Comparison of ENCODE assay signal across 8 cellular contexts in the genomic region with DNA sequence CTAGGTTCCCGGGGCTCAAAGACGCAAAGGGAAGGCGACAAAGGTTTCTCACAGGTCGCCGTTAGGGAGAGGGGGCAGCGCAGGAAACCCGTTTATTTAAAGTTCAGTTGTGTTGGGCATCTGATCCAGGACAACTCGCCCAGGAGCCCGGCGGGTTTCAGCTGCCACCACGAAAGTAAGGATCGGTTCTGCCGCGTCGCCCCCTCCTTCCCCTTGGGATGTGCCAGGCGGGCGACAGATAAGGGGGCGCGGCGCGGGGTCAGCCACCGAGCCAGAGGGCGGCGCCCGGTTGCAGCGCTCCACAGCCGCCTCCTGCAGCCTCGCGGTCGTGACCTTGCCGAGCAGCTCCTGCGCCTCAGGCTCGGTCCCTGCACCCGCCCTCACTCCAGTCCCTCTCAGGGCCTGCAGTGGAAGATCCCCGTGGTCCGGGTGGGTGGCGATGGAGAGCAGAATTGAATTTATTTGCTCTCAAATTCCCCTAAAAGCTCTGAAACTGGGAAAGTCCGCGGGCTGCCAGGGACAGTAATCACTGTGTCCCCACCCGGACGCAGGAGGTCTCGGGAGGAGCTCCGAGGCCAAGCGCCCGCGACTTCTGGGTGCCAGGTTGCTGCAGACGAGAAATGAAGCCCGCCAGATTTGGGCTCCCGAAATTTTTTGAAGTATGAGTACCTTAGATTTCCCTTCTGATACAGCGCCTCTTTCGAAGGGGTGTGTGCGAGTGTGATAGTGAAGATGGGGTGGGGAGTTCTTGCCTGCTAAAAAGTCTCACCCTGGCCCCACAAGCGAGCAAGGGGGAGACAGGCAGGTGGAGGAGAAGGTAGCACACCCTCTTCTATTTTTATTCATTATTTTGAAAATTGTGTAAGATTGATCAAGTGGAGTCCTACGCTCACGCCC. TPM values are rescaled to one million over a fixed set of nuclear protein-coding genes. Genes with fewer than 3 reads are reported as not detected.
DNase-seq lines count a peak whose midpoint lies in the region; ATAC-seq, FAIRE-seq and TF ChIP-seq lines count a peak whose summit lies in the region.

No MANE protein-coding gene starts in this region.

- H3K9me3 ChIP-seq in heart right ventricle, result no peaks in the 10 kb centered on the region

- peaks cover 19% of the 10 kb centered on the region; the same call in 1 of the 2 replicates for H3F3A ChIP-seq in GM23338 (replicated peaks; ENCODE audit: low read depth)

- H3K36me3 ChIP-seq in GM23338 (ENCODE audit: insufficient read depth), result no peaks in the 10 kb centered on the region
- no peaks in the 10 kb centered on the region for H3K36me3 ChIP-seq in heart right ventricle

- peaks cover 72% of the 10 kb centered on the region for H3K27me3 Mint-ChIP-seq in GM23338 (ENCODE audit: insufficient read depth, low read depth, poor library complexity)
- peaks cover 62% of the 10 kb centered on the region for H3K27me3 Mint-ChIP-seq in activated T-cell treated with anti-CD3 and anti-CD28 coated beads, Interleukin-2, amount 50 U/mL, for 4 hours (ENCODE audit: low read depth)

- H3K27me3 ChIP-seq in GM23338 (ENCODE audit: insufficient read depth), result peaks cover 74% of the 10 kb centered on the region
- peaks cover 0 to 40% (median 0%) of the 10 kb centered on the region in 7 donors for H3K27me3 ChIP-seq in heart right ventricle

- WGBS in heart right ventricle, 2 donors, result 9% methylated on average over 55 of the region's 55 CpGs

- no peaks in the 10 kb centered on the region for H3K79me2 ChIP-seq in GM23338 (replicated peaks; ENCODE audit: insufficient read depth)

- 0 out of 2 replicates have a peak, but pooled peaks cover 3% of the 10 kb centered on the region for H4K20me1 ChIP-seq in GM23338 (replicated peaks; ENCODE audit: insufficient read depth)

- H3K27ac ChIP-seq in GM23338 (ENCODE audit: low read depth) (no peak overlapping the region), heart right ventricle (peak overlapping the region; percentile 92 to 100 (median 98))

- no peak for FAIRE-seq in urothelium cell line (lab: Jason Lieb, UNC)

- H3K4me1 ChIP-seq in GM23338 (ENCODE audit: insufficient read depth) (peaks cover 67% of the 10 kb centered on the region), heart right ventricle (peaks cover 8 to 71% (median 54%) of the 10 kb centered on the region in 9 donors)

- H2AFZ ChIP-seq in GM23338, result peak overlapping the region; percentile 30; the same call in 1 of the 2 replicates

- DNase-seq in GM23338 (ENCODE audit: low spot score) (peak; percentile 58), heart right ventricle (peak; percentile 51 to 77), posterior vena cava (ENCODE audit: low spot score) (peak; percentile 89), urothelium cell line (ENCODE audit: low spot score) (no peak), 8988T (no peak)
- no peak for DNase-seq in activated T-cell treated with anti-CD3 and anti-CD28 coated beads, Interleukin-2, amount 50 U/mL, for 4 hours

- peak overlapping the region; percentile 76 for H3K4me3 Mint-ChIP-seq in GM23338
- H3K4me3 Mint-ChIP-seq in activated T-cell treated with anti-CD3 and anti-CD28 coated beads, Interleukin-2, amount 50 U/mL, for 4 hours, result peak overlapping the region; percentile 79

- H3K9me3 Mint-ChIP-seq in GM23338, result no peaks in the 10 kb centered on the region
- H3K9me3 Mint-ChIP-seq in activated T-cell treated with anti-CD3 and anti-CD28 coated beads, Interleukin-2, amount 50 U/mL, for 4 hours, result no peaks in the 10 kb centered on the region

- no peak; a peak in 1 of 4 replicates for TF ChIP-seq CTCF in GM23338 (conservative IDR thresholded peaks at IDR 0.05; ENCODE audit: low read depth in 2 of 2)
- peak in 4 of 9 donors; percentile 17 to 46 (median 43) for TF ChIP-seq CTCF in heart right ventricle (IDR thresholded peaks at IDR 0.05)

- intact Hi-C loops in heart right ventricle (cut with DNase I), result loop anchor here in 9 of 10 donors (2.0 to 10.0 kb wide), 20 partner anchors 25 to 798 kb away; no protein-coding TSS in a partner anchor
- intact Hi-C loops in posterior vena cava (cut with DNase I), result loop anchor here (5.0 to 10.0 kb wide), 8 partner anchors 33 to 591 kb away; no protein-coding TSS in a partner anchor

- peak overlapping the region; percentile 83 for H3K4me3 ChIP-seq in GM23338
- peak overlapping the region in 9 of 10 donors; percentile 37 to 73 (median 56) for H3K4me3 ChIP-seq in heart right ventricle

- H3K9me2 ChIP-seq in GM23338 (ENCODE audit: insufficient read depth), result no peaks in the 10 kb centered on the region

- peaks cover 63% of the 10 kb centered on the region for H3K4me1 Mint-ChIP-seq in GM23338
- peaks cover 39% of the 10 kb centered on the region for H3K4me1 Mint-ChIP-seq in activated T-cell treated with anti-CD3 and anti-CD28 coated beads, Interleukin-2, amount 50 U/mL, for 4 hours (ENCODE audit: low read depth)

- ATAC-seq in GM23338 (peak; percentile 18), heart right ventricle (peak; percentile 10 to 53 (median 35)), HG03439 (IDR thresholded peaks at IDR 0.05; ENCODE audit: unreplicated experiment) (no peak), HG03135 (IDR thresholded peaks at IDR 0.05; ENCODE audit: unreplicated experiment) (no peak)
- no peak for ATAC-seq in activated T-cell treated with anti-CD3 and anti-CD28 coated beads, Interleukin-2, amount 50 U/mL, for 4 hours

- H3K27ac Mint-ChIP-seq in GM23338, result no peak overlapping the region

- peak overlapping the region; percentile 87 for H3K4me2 ChIP-seq in GM23338

- H3K36me3 Mint-ChIP-seq in GM23338 (ENCODE audit: low read depth), result no peaks in the 10 kb centered on the region
- no peaks in the 10 kb centered on the region for H3K36me3 Mint-ChIP-seq in activated T-cell treated with anti-CD3 and anti-CD28 coated beads, Interleukin-2, amount 50 U/mL, for 4 hours (ENCODE audit: insufficient read depth)

TF ChIP-seq in GM23338, 12 proteins besides CTCF, POLR2A, EP300 and RAD21 (continues in another document):
- TF ChIP-seq JUNB (IDR thresholded peaks at IDR 0.05; ENCODE audit: unreplicated experiment) (no peak), STAT1 (IDR thresholded peaks at IDR 0.05; ENCODE audit: unreplicated experiment) (no peak), EZH2phosphoT487 (IDR thresholded peaks at IDR 0.05; ENCODE audit: unreplicated experiment) (peak; percentile 67), REST (IDR thresholded peaks at IDR 0.05; ENCODE audit: unreplicated experiment) (no peak)

RNA-seq across cellular contexts. Expression of gene NFIA, which starts 28.4 kb away (rescaled TPM):
- total RNA-seq in GM23338 (2014; rRNA removed; shearing (Covaris generic)), result 0.97 and 2.5 TPM in 2 replicates
- polyA plus RNA-seq in GM23338 (2016; fragmentation: Nextera tagmentation; extraction: Ambion mirVana) (2.1 and 2.3 TPM in 2 replicates), heart right ventricle (10 to 100 TPM; 11.2 to 24.9 TPM)
- 1 to 10 TPM; 2.7 to 6.9 (median 5.8) TPM for total RNA-seq in activated T-cell treated with anti-CD3 and anti-CD28 coated beads, Interleukin-2, amount 50 U/mL, for 4 hours
- total RNA-seq in heart right ventricle (100 to 1,000 TPM in 4 of 10 donors, 10 to 100 TPM in 6; 82.4 to 117 (median 97.5) TPM), posterior vena cava (100 to 1,000 TPM; 117 to 183 TPM)

Comparison
In these comparisons a context has a peak if more than half of its experiments do, and no peak if none do; other contexts are left out.
1. ATAC-seq: peak in GM23338 (single experiment) and heart right ventricle (8 of 8); none in activated T-cell treated with anti-CD3 and anti-CD28 coated beads, Interleukin-2, amount 50 U/mL, for 4 hours (0 of 2), HG03439 (single experiment) and HG03135 (single experiment).
2. DNase-seq: peak in GM23338 (single experiment), heart right ventricle (2 of 2) and posterior vena cava (single experiment); none in activated T-cell treated with anti-CD3 and anti-CD28 coated beads, Interleukin-2, amount 50 U/mL, for 4 hours (single experiment), urothelium cell line (single experiment) and 8988T (single experiment).
3. RNA of gene NFIA, which starts 28.4 kb away (total RNA-seq): 117 to 183 TPM in posterior vena cava and 82.4 to 117 TPM in heart right ventricle; 2.7 to 6.9 TPM in activated T-cell treated with anti-CD3 and anti-CD28 coated beads, Interleukin-2, amount 50 U/mL, for 4 hours and 0.97 to 2.5 TPM in GM23338; every median in the first group is over 10 times any median in the second.